In genomic region chr13:114320065-114320464, GRCh38 we compare ENCODE assay signal across 2 cellular contexts.
TF ChIP-seq lines count a peak whose summit lies in the region.

No MANE protein-coding gene starts in this region.

TF ChIP-seq in IMR-90, 13 proteins besides CTCF, POLR2A, EP300 and RAD21:
- no peak for TF ChIP-seq CHD1 (IDR thresholded peaks at IDR 0.05; ENCODE audit: low read depth, low read length)
- no peak for TF ChIP-seq USF2 (IDR thresholded peaks at IDR 0.05; ENCODE audit: low read depth, low read length)
- TF ChIP-seq MAFK (IDR thresholded peaks at IDR 0.05; ENCODE audit: low read depth, low read length) = no peak
- TF ChIP-seq ELK1 (IDR thresholded peaks at IDR 0.05; ENCODE audit: borderline replicate concordance, low read depth, low read length) = no peak
TF ChIP-seq in IMR-90: peak in this region for 0.

TF ChIP-seq in K562, 482 proteins besides CTCF, POLR2A, EP300 and RAD21 (continues in another document):
- TF ChIP-seq CBFA2T3 (IDR thresholded peaks at IDR 0.05) (peak; percentile 90), HOMEZ (CRISPR knock-in tag; IDR thresholded peaks at IDR 0.05) (no peak), BRD9 (IDR thresholded peaks at IDR 0.05; ENCODE audit: low read depth, partially characterized antibody) (no peak), KAT7 (CRISPR knock-in tag; IDR thresholded peaks at IDR 0.05; ENCODE audit: borderline replicate concordance) (no peak), NR0B1 (IDR thresholded peaks at IDR 0.05; ENCODE audit: partially characterized antibody) (no peak), SAFB2 (IDR thresholded peaks at IDR 0.05; ENCODE audit: borderline replicate concordance, low read depth, low read length, severe bottlenecking) (no peak), ZNF655 (CRISPR knock-in tag; IDR thresholded peaks at IDR 0.05) (no peak), AFF4 (CRISPR knock-in tag; IDR thresholded peaks at IDR 0.05) (no peak), DPF2 (IDR thresholded peaks at IDR 0.05) (peak; percentile 64), AFF1 (IDR thresholded peaks at IDR 0.05; ENCODE audit: low read depth in 1 of 2, partially characterized antibody in 2 of 2) (no peak), ZNF766 (CRISPR knock-in tag; conservative IDR thresholded peaks at IDR 0.05) (no peak), MAFF (IDR thresholded peaks at IDR 0.05; ENCODE audit: low read length) (no peak), EGR1 (conservative IDR thresholded peaks at IDR 0.05) (0 out of 2 replicates have a peak, but pooled peaks have one; percentile 27), ZKSCAN3 (CRISPR knock-in tag; IDR thresholded peaks at IDR 0.05) (no peak), RBM22 (IDR thresholded peaks at IDR 0.05; ENCODE audit: low read depth, low read length, poor library complexity, severe bottlenecking) (no peak), PHTF2 (CRISPR knock-in tag; IDR thresholded peaks at IDR 0.05) (no peak), MTA2 (IDR thresholded peaks at IDR 0.05; ENCODE audit: low read depth) (no peak), TEAD4 (IDR thresholded peaks at IDR 0.05; ENCODE audit: low read length) (peak; percentile 32; the same call in 1 of the 2 replicates), TEAD4 (CRISPR knock-in tag; IDR thresholded peaks at IDR 0.05; ENCODE audit: borderline replicate concordance) (no peak), BMI1 (IDR thresholded peaks at IDR 0.05; ENCODE audit: low read length) (no peak), CHD1 (IDR thresholded peaks at IDR 0.05; ENCODE audit: low read length) (no peak), TAF7 (tag; IDR thresholded peaks at IDR 0.05) (no peak), ZNF224 (CRISPR knock-in tag; IDR thresholded peaks at IDR 0.05) (no peak), HMBOX1 (IDR thresholded peaks at IDR 0.05) (no peak), CBX1 (IDR thresholded peaks at IDR 0.05; ENCODE audit: low read depth) (no peak), PRMT5 (CRISPR knock-in tag; IDR thresholded peaks at IDR 0.05) (no peak), MTF1 (CRISPR knock-in tag; IDR thresholded peaks at IDR 0.05; ENCODE audit: borderline replicate concordance) (no peak), ZNF347 (CRISPR knock-in tag; IDR thresholded peaks at IDR 0.05; ENCODE audit: low read depth) (no peak), ZNF134 (CRISPR knock-in tag; conservative IDR thresholded peaks at IDR 0.05) (no peak), RFX1 (IDR thresholded peaks at IDR 0.05) (no peak), TGIF2 (CRISPR knock-in tag; IDR thresholded peaks at IDR 0.05) (no peak), SRSF9 (IDR thresholded peaks at IDR 0.05; ENCODE audit: borderline replicate concordance, low read depth, low read length) (no peak), CGGBP1 (CRISPR knock-in tag; IDR thresholded peaks at IDR 0.05) (no peak), STAT6 (CRISPR knock-in tag; IDR thresholded peaks at IDR 0.05) (no peak), STAT5A (IDR thresholded peaks at IDR 0.05; ENCODE audit: borderline replicate concordance, low read length) (peak; percentile 33; the same call in 1 of the 2 replicates), MITF (IDR thresholded peaks at IDR 0.05) (no peak), ZNF668 (CRISPR knock-in tag; IDR thresholded peaks at IDR 0.05) (no peak), ZBTB34 (CRISPR knock-in tag; IDR thresholded peaks at IDR 0.05) (no peak), MAFG (tag; conservative IDR thresholded peaks at IDR 0.05) (no peak), CCAR2 (IDR thresholded peaks at IDR 0.05; ENCODE audit: low read depth, low read length) (no peak), ATF4 (CRISPR knock-in tag; IDR thresholded peaks at IDR 0.05) (no peak), CC2D1A (IDR thresholded peaks at IDR 0.05) (no peak), LARP7 (IDR thresholded peaks at IDR 0.05) (no peak)
